Comparison of ENCODE assay signal across 1 cellular context in genomic region chr2:52897511-52898085, GRCh38.
A peak's percentile ranks its signal among the peaks of the same experiment; 100 is the strongest.
TF ChIP-seq lines count a peak whose summit lies in the region.

No MANE protein-coding gene starts in this region.

TF ChIP-seq in H1, 55 proteins besides CTCF, POLR2A, EP300 and RAD21:
- TF ChIP-seq ATF2 (IDR thresholded peaks at IDR 0.05; ENCODE audit: low read length) (no peak), CTBP2 (IDR thresholded peaks at IDR 0.05; ENCODE audit: borderline replicate concordance, insufficient read depth, insufficient read length, low read length) (no peak), SIX5 (IDR thresholded peaks at IDR 0.05; ENCODE audit: low read depth, low read length) (peak; percentile 11; the same call in 1 of the 2 replicates), POU5F1 (IDR thresholded peaks at IDR 0.05; ENCODE audit: low read depth, low read length) (peak; percentile 74; the same call in 1 of the 2 replicates), SP1 (IDR thresholded peaks at IDR 0.05; ENCODE audit: low read depth, low read length) (peak; percentile 50; the same call in 1 of the 2 replicates), SRF (IDR thresholded peaks at IDR 0.05; ENCODE audit: low read depth, low read length) (peak; percentile 95), RXRA (IDR thresholded peaks at IDR 0.05; ENCODE audit: insufficient read depth, low read depth, low read length) (no peak), NRF1 (IDR thresholded peaks at IDR 0.05; ENCODE audit: low read depth, low read length) (no peak), NANOG (IDR thresholded peaks at IDR 0.05; ENCODE audit: insufficient read depth, low read depth, low read length, poor library complexity, severe bottlenecking) (peak; percentile 96), KDM4A (IDR thresholded peaks at IDR 0.05; ENCODE audit: low read depth, low read length, severe bottlenecking) (no peak), KDM1A (IDR thresholded peaks at IDR 0.05; ENCODE audit: borderline replicate concordance, low read length) (no peak), PHF8 (conservative IDR thresholded peaks at IDR 0.05; ENCODE audit: low read depth, low read length) (no peak), POLR2AphosphoS5 (IDR thresholded peaks at IDR 0.05; ENCODE audit: low read depth, low read length) (no peak), MAFK (IDR thresholded peaks at IDR 0.05; ENCODE audit: low read depth, low read length) (no peak), BCL11A (IDR thresholded peaks at IDR 0.05; ENCODE audit: low read depth in 2 of 2, low read length in 2 of 2) (no peak), SUZ12 (IDR thresholded peaks at IDR 0.05; ENCODE audit: low read length) (no peak), CBX5 (IDR thresholded peaks at IDR 0.05; ENCODE audit: low read depth, low read length) (no peak), CREB1 (IDR thresholded peaks at IDR 0.05) (no peak), SP4 (IDR thresholded peaks at IDR 0.05; ENCODE audit: low read length) (no peak), CEBPB (IDR thresholded peaks at IDR 0.05; ENCODE audit: low read depth, low read length) (no peak), SAP30 (IDR thresholded peaks at IDR 0.05; ENCODE audit: insufficient read depth, insufficient replicate concordance, low read length) (no peak), TAF7 (optimal IDR thresholded peaks at IDR 0.05; ENCODE audit: borderline replicate concordance, low read depth, low read length) (peak; percentile 21), GTF2F1 (IDR thresholded peaks at IDR 0.05; ENCODE audit: borderline replicate concordance, low read depth, low read length) (no peak), CHD7 (IDR thresholded peaks at IDR 0.05; ENCODE audit: insufficient replicate concordance, low read length) (peak; percentile 83)
